In the genomic region with DNA sequence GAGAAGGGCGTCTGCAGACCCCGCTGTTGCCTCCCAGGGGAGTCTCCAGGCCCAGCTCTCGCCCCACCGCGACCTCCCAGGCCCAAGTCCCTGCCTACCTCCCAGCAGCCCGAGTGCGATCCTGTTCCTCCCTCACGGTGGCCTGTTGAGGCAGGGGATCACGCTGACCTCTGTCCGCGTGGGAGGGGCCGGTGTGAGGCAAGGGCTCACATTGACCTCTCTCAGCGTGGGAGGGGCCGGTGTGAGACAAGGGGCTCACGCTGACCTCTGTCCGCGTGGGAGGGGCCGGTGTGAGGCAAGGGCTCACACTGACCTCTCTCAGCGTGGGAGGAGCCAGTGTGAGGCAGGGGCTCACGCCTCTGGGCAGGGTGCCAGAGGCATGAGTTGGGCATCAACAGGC, we compare ENCODE assay signal across 13 cellular contexts. TPM values are rescaled to one million over a fixed set of nuclear protein-coding genes. Genes with fewer than 3 reads are reported as not detected.
DNase-seq lines count a peak whose midpoint lies in the region; ATAC-seq and TF ChIP-seq lines count a peak whose summit lies in the region.
"Not testable (repeated sequence)": the region's sequence is repeated elsewhere in the genome, so short reads cannot be mapped to it uniquely, and the experiment has no call there.
"Had no signal": no experiment of that assay in that cellular context is flagged by ENCODE, and none has a peak within 500 bp of the region (broad histone marks: within the 10 kb centered on the region; RNA-seq: fewer than 3 reads in every experiment).

No MANE protein-coding gene starts in this region.

- TF ChIP-seq POLR2A in uterus (IDR thresholded peaks at IDR 0.05): not testable (repeated sequence)

- TF ChIP-seq RAD21 in liver (IDR thresholded peaks at IDR 0.05): not testable (repeated sequence)

- H3K9me3 Mint-ChIP-seq in osteocyte (ENCODE audit: unreplicated experiment): not testable (repeated sequence)

- intact Hi-C loops in left cardiac atrium (cut with DNase I); psoas muscle (cut with DNase I); uterus (cut with DNase I; ENCODE audit: low total_unique reads): not testable (repeated sequence)

- 60% methylated on average over 13 of the region's 20 CpGs for WGBS in liver
- WGBS in psoas muscle, 3 donors: 92 to 99% (median 94%) methylated on average over 10 to 14 of the region's 20 CpGs

- not testable (repeated sequence) for TF ChIP-seq CTCF in liver (IDR thresholded peaks at IDR 0.05; ENCODE audit: low read depth, low read length, missing input control); osteocyte (IDR thresholded peaks at IDR 0.05); psoas muscle (IDR thresholded peaks at IDR 0.05); uterus (IDR thresholded peaks at IDR 0.05)

- not testable (repeated sequence) for H3K9ac ChIP-seq in liver (ENCODE audit: low read depth in 1 of 2, low read length in 2 of 2)

- H3K27ac Mint-ChIP-seq in osteocyte (ENCODE audit: unreplicated experiment): not testable (repeated sequence)

- not testable (repeated sequence) for ATAC-seq in left cardiac atrium, psoas muscle

- H3K9me3 ChIP-seq in liver (ENCODE audit: control insufficient read depth in 4 of 4, low read length in 3 of 4); psoas muscle; uterus: not testable (repeated sequence)

- H3K36me3 ChIP-seq in liver (ENCODE audit: control insufficient read depth in 4 of 4, insufficient read depth in 3 of 4, low read depth in 1 of 4, low read length in 3 of 4); psoas muscle (ENCODE audit: insufficient read depth in 1 of 2, low read depth in 1 of 2); uterus: not testable (repeated sequence)

- not testable (repeated sequence) for H3K4me1 ChIP-seq in liver (ENCODE audit: control insufficient read depth in 4 of 4, insufficient read depth in 4 of 4, low read length in 3 of 4); psoas muscle; uterus

- H3K27me3 ChIP-seq in liver (ENCODE audit: control insufficient read depth in 4 of 4, insufficient read depth in 4 of 4, low read length in 3 of 4); psoas muscle (ENCODE audit: insufficient read depth in 3 of 3, low read length in 2 of 3); uterus: not testable (repeated sequence)

- H3K4me3 Mint-ChIP-seq in osteocyte (ENCODE audit: unreplicated experiment): not testable (repeated sequence)

- H3K27ac ChIP-seq in liver (ENCODE audit: low read depth in 1 of 2, low read length in 2 of 2); psoas muscle; uterus: not testable (repeated sequence)

- DNase-seq in left cardiac atrium (peak; percentile 3), left kidney (ENCODE audit: low read depth, low spot score) (peak; percentile 0), osteocyte (ENCODE audit: extremely low spot score, unreplicated experiment) (peak; percentile 13), psoas muscle (peak; percentile 3 to 6), uterus (peak; percentile 7 to 21)

- not testable (repeated sequence) for H3K4me3 ChIP-seq in liver (ENCODE audit: low read depth in 1 of 3, low read length in 3 of 3); psoas muscle; uterus

- H3K4me1 Mint-ChIP-seq in osteocyte (ENCODE audit: unreplicated experiment): not testable (repeated sequence)

- H3K27me3 Mint-ChIP-seq in osteocyte (ENCODE audit: unreplicated experiment): not testable (repeated sequence)

- H3K36me3 Mint-ChIP-seq in osteocyte (ENCODE audit: unreplicated experiment): not testable (repeated sequence)

TF ChIP-seq in liver, 16 proteins besides CTCF, POLR2A, EP300 and RAD21:
- peak in 1 of 2 donors; percentile 32 for TF ChIP-seq RXRA (IDR thresholded peaks at IDR 0.05)
- TF ChIP-seq HNF4A (conservative IDR thresholded peaks at IDR 0.05): peak; percentile 6 to 38
- peak in 1 of 2 donors; percentile 32 for TF ChIP-seq EGR1 (IDR thresholded peaks at IDR 0.05; ENCODE audit: low read depth in 2 of 2)

RNA-seq across cellular contexts. Expression of gene OR4F16, which starts 40.6 kb away (rescaled TPM):
- not detected for total RNA-seq in left cardiac atrium
- 1 to 10 TPM in 1 of 2 donors, not detected in 1; 1.3 TPM for total RNA-seq in liver
- not detected for polyA plus RNA-seq in liver
- total RNA-seq in osteocyte: not detected in 2 replicates
- total RNA-seq in psoas muscle: not detected
- under 1 TPM in 1 of 3 donors, not detected in 2; 0.04 TPM for polyA plus RNA-seq in psoas muscle
- total RNA-seq in uterus: not detected
- total RNA-seq: A172; A673; Caco-2; CD4-positive, CD25-positive, alpha-beta regulatory T cell; CD8-positive, alpha-beta T cell; HFFc6 had no signal
- polyA plus RNA-seq: BJ; CD4-positive, CD25-positive, alpha-beta regulatory T cell had no signal
